ENCODE assay signal across 8 cellular contexts in the genomic region with DNA sequence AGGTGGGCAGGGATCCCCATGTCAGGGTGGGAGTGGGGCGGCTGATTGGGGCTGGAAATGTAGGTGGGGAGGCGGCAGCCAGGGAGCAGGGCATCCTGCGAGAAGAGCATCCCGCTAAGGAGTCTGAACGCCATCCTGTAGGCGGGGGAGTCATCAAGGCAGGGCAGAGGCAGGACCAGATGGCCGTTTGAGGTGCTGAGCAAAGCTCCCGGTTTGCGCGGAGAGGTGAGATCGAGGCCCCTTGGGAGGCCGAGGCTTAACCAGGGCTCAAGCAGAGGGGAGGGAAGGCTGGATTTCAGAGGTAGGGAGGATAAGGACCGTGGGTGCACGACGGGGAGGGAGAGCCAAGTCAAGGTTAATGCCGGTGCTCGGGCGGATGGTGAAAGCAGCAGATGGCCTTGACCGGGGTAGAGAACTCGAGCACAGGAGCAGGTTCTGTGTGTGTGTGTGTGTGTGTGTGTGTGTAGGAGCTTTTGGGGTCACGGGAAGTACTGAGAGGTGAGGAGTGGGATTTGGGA. TPM values are rescaled to one million over a fixed set of nuclear protein-coding genes. Genes with fewer than 3 reads are reported as not detected.
DNase-seq lines count a peak whose midpoint lies in the region; ATAC-seq and TF ChIP-seq lines count a peak whose summit lies in the region.

No MANE protein-coding gene starts in this region.

- H3K4me2 ChIP-seq in mammary epithelial cell (ENCODE audit: insufficient read depth, low read depth, low read length) = peak overlapping the region; percentile 93

- H3K9ac ChIP-seq in mammary epithelial cell (ENCODE audit: insufficient read depth, low read length) (peak overlapping the region; percentile 81), liver (ENCODE audit: low read depth in 1 of 2, low read length in 2 of 2) (peak overlapping the region; percentile 40 to 83)

- TSS peak; percentile 77 for BruUV-seq in mammary epithelial cell (replicated peaks; lab: Mats Ljungman, UMichigan)

- no peaks in the 10 kb centered on the region for H4K20me1 ChIP-seq in mammary epithelial cell (ENCODE audit: insufficient read depth, low read length)

- TF ChIP-seq RAD21 in liver (IDR thresholded peaks at IDR 0.05) = no peak

- H3K27me3 ChIP-seq in mammary epithelial cell (ENCODE audit: insufficient read depth, low read length) (no peaks in the 10 kb centered on the region), liver (ENCODE audit: control insufficient read depth in 4 of 4, insufficient read depth in 4 of 4, low read length in 3 of 4) (no peaks in the 10 kb centered on the region), thymus (ENCODE audit: control insufficient read depth, insufficient read depth) (no peaks in the 10 kb centered on the region)

- H3K9me3 ChIP-seq in mammary epithelial cell (replicated peaks; ENCODE audit: insufficient read depth, low read length) (no peaks in the 10 kb centered on the region), liver (ENCODE audit: control insufficient read depth in 4 of 4, low read length in 3 of 4) (no peaks in the 10 kb centered on the region), thymus (ENCODE audit: control insufficient read depth) (no peaks in the 10 kb centered on the region)

- H3K4me1 ChIP-seq in mammary epithelial cell (ENCODE audit: insufficient read depth, low read length) = peaks cover 18% of the 10 kb centered on the region
- peaks cover 3 to 15% (median 8%) of the 10 kb centered on the region in 4 donors for H3K4me1 ChIP-seq in liver (ENCODE audit: control insufficient read depth in 4 of 4, insufficient read depth in 4 of 4, low read length in 3 of 4)
- no peaks in the 10 kb centered on the region for H3K4me1 ChIP-seq in thymus (ENCODE audit: control insufficient read depth, insufficient read depth, low read length)

- peak; percentile 21 for ATAC-seq in GM21717 (IDR thresholded peaks at IDR 0.05; ENCODE audit: unreplicated experiment)

- peaks cover 49% of the 10 kb centered on the region for H3K79me2 ChIP-seq in mammary epithelial cell (ENCODE audit: insufficient read depth, low read length)

- peaks cover 33% of the 10 kb centered on the region for H3K36me3 ChIP-seq in mammary epithelial cell (ENCODE audit: insufficient read depth, low read length)
- H3K36me3 ChIP-seq in liver (ENCODE audit: control insufficient read depth in 4 of 4, insufficient read depth in 3 of 4, low read depth in 1 of 4, low read length in 3 of 4) = peaks cover 9 to 29% (median 22%) of the 10 kb centered on the region in 4 donors
- H3K36me3 ChIP-seq in thymus (ENCODE audit: control insufficient read depth, insufficient read depth) = peaks cover 19% of the 10 kb centered on the region

- CTCF ChIA-PET in mammary epithelial cell (lab: Charles Lee; ENCODE audit: low non-redundant PET) = no interaction called here

- H3K27ac ChIP-seq in mammary epithelial cell (ENCODE audit: insufficient read depth, low read depth, low read length) (peak overlapping the region; percentile 72), liver (ENCODE audit: low read depth in 1 of 2, low read length in 2 of 2) (peak overlapping the region; percentile 85 to 92), thymus (ENCODE audit: low read depth) (peak overlapping the region; percentile 89)

- intact Hi-C loops in mammary epithelial cell (cut with micrococcal nuclease) = loop anchor here (1.0 to 5.0 kb wide), 2 partner anchors 11 to 43 kb away; a partner anchor contains a TSS

- H3K4me3 ChIP-seq in mammary epithelial cell (replicated peaks in 1 of 3; ENCODE audit: insufficient read depth in 1 of 3, low read depth in 2 of 3, low read length in 3 of 3) (peak overlapping the region; percentile 36 to 99 (median 93)), liver (ENCODE audit: low read depth in 1 of 3, low read length in 3 of 3) (peak overlapping the region; percentile 70 to 95 (median 79)), thymus (ENCODE audit: low read length) (peak overlapping the region; percentile 78)

- TF ChIP-seq CTCF in mammary epithelial cell (conservative IDR thresholded peaks at IDR 0.05 in 1 of 2, IDR thresholded peaks at IDR 0.05 in 1 of 2; ENCODE audit: extremely low read depth in 1 of 2, insufficient read depth in 1 of 2, low read depth in 1 of 2, low read length in 2 of 2) (no peak), liver (IDR thresholded peaks at IDR 0.05; ENCODE audit: low read depth, low read length, missing input control) (no peak)

- dilution Hi-C loops in mammary epithelial cell (cut with HindIII; ENCODE audit: low sequenced_read_pairs) = no loop called here

- in situ Hi-C loops in mammary epithelial cell (cut with MboI; ENCODE audit: low sequenced_read_pairs in 2 of 2) = loop anchor here in 1 of 2 donors (25.0 kb wide), 1 partner anchor 328 kb away; a partner anchor contains a TSS

- 6% methylated on average over 15 of the region's 21 CpGs for WGBS in mammary epithelial cell (ENCODE audit: low coverage, missing lambda C conversion rate)
- 15% methylated on average over 21 of the region's 21 CpGs for WGBS in liver
- WGBS in thymus = 31% methylated on average over 21 of the region's 21 CpGs

- peak overlapping the region; percentile 89 for H2AFZ ChIP-seq in mammary epithelial cell (ENCODE audit: low read depth, low read length)

- DNase-seq in DMS 273 treated with DMSO at 0.1 percent for 48 hours (lab: John Stamatoyannopoulos, UW) = peak; percentile 85
- DNase-seq in NCI-H82 (lab: John Stamatoyannopoulos, UW) = peak; percentile 97
- DNase-seq in mammary epithelial cell = no peak
- DNase-seq in activated gamma-delta T cell treated with Interleukin-2 at 50 U/mL for 16 hours = no peak
- no peak for DNase-seq in NCI-H2196 (lab: John Stamatoyannopoulos, UW; ENCODE audit: unreplicated experiment)

TF ChIP-seq in liver, 16 proteins besides CTCF, POLR2A, EP300 and RAD21:
- TF ChIP-seq NR2F2 (IDR thresholded peaks at IDR 0.05) (peak; percentile 18), TAF1 (conservative IDR thresholded peaks at IDR 0.05) (peak; percentile 32), HNF4A (conservative IDR thresholded peaks at IDR 0.05) (peak in 1 of 2 donors; percentile 19), RXRA (IDR thresholded peaks at IDR 0.05) (peak; percentile 21 to 59), YY1 (IDR thresholded peaks at IDR 0.05) (peak; percentile 17), FOXA2 (IDR thresholded peaks at IDR 0.05) (no peak)
- TF ChIP-seq, protein P1, sequence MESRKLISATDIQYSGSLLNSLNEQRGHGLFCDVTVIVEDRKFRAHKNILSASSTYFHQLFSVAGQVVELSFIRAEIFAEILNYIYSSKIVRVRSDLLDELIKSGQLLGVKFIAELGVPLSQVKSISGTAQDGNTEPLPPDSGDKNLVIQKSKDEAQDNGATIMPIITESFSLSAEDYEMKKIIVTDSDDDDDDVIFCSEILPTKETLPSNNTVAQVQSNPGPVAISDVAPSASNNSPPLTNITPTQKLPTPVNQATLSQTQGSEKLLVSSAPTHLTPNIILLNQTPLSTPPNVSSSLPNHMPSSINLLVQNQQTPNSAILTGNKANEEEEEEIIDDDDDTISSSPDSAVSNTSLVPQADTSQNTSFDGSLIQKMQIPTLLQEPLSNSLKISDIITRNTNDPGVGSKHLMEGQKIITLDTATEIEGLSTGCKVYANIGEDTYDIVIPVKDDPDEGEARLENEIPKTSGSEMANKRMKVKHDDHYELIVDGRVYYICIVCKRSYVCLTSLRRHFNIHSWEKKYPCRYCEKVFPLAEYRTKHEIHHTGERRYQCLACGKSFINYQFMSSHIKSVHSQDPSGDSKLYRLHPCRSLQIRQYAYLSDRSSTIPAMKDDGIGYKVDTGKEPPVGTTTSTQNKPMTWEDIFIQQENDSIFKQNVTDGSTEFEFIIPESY (IDR thresholded peaks at IDR 0.05) = no peak

RNA-seq across cellular contexts. Expression of a gene that starts 0.5 kb away (rescaled TPM):
- 100 to 1,000 TPM; 469 to 832 TPM for total RNA-seq in mammary epithelial cell
- 999 TPM for polyA plus RNA-seq in mammary epithelial cell
- 274 TPM for polyA minus RNA-seq in mammary epithelial cell
- 100 to 1,000 TPM; 170 to 182 TPM for total RNA-seq in liver
- 100 to 1,000 TPM; 202 to 310 TPM for polyA plus RNA-seq in liver
- polyA plus RNA-seq in thymus = 382 TPM

RNA-seq across cellular contexts. Expression of a gene that starts 12.4 kb away (rescaled TPM):
- total RNA-seq in mammary epithelial cell = 100 to 1,000 TPM in 1 of 2 donors, 10 to 100 TPM in 1; 47.7 to 180 TPM
- polyA plus RNA-seq in mammary epithelial cell = 392 TPM
- 43.2 TPM for polyA minus RNA-seq in mammary epithelial cell
- 10 to 100 TPM; 26.7 to 30.9 TPM for total RNA-seq in liver
- polyA plus RNA-seq in liver = 10 to 100 TPM; 83.8 to 97.3 TPM
- 58.5 TPM for polyA plus RNA-seq in thymus

RNA-seq across cellular contexts. Expression of a gene that starts 45.1 kb away (rescaled TPM):
- total RNA-seq in mammary epithelial cell = 10 to 100 TPM; 80.4 to 95.3 TPM
- 24.0 TPM for polyA plus RNA-seq in mammary epithelial cell
- polyA minus RNA-seq in mammary epithelial cell = 90.9 TPM
- total RNA-seq in liver = 10 to 100 TPM; 24.5 to 94.0 TPM
- polyA plus RNA-seq in liver = 10 to 100 TPM; 12.0 to 12.3 TPM
- polyA plus RNA-seq in thymus = 35.6 TPM

Comparison
In these comparisons a context has a peak if more than half of its experiments do, and no peak if none do; other contexts are left out.
1. DNase-seq: peak in DMS 273 treated with DMSO at 0.1 percent for 48 hours (single experiment) and NCI-H82 (single experiment); none in mammary epithelial cell (single experiment), activated gamma-delta T cell treated with Interleukin-2 at 50 U/mL for 16 hours (single experiment) and NCI-H2196 (single experiment).
2. Peak in every context shown above with its lines, with median percentiles within 50 percentile points of each other: H3K27ac ChIP-seq and H3K4me3 ChIP-seq.